Comparison of ENCODE assay signal across 9 cellular contexts in genomic region chr10:59773088-59773487, GRCh38. TPM values are rescaled to one million over a fixed set of nuclear protein-coding genes. Genes with fewer than 3 reads are reported as not detected.
"Had no signal": no experiment of that assay in that cellular context is flagged by ENCODE, and none has a peak within 500 bp of the region (broad histone marks: within the 10 kb centered on the region; RNA-seq: fewer than 3 reads in every experiment).

No MANE protein-coding gene starts in this region.

- H2AFZ ChIP-seq: GM23338 had no signal

- FAIRE-seq: H1, H54, HTR-8/SVneo, K562 had no signal

- H3K4me2 ChIP-seq: GM23338 had no signal

- DNase-seq: H9, HCEC 1CT, IMR-90 had no signal

- ATAC-seq: GM23338, K562 had no signal

- H3K4me3 ChIP-seq: GM23338, K562 had no signal

RNA-seq across cellular contexts. Expression of gene MRLN, which starts 19.8 kb away (rescaled TPM):
- total RNA-seq: GM23338, H1, H9, HT-29, IMR-90, K562 had no signal
